Comparison of ENCODE assay signal across 1 cellular context in genomic region chr7:6026917-6027316, GRCh38.
TF ChIP-seq lines count a peak whose summit lies in the region.

No MANE protein-coding gene starts in this region.

TF ChIP-seq in WTC11, 78 proteins besides CTCF, POLR2A, EP300 and RAD21 (continued from another document):
- TF ChIP-seq PRDM15 (CRISPR knock-in tag; IDR thresholded peaks at IDR 0.05) (no peak), STAT6 (CRISPR knock-in tag; conservative IDR thresholded peaks at IDR 0.05; ENCODE audit: low read depth) (no peak), FOXP4 (CRISPR knock-in tag; IDR thresholded peaks at IDR 0.05) (no peak), ZNF263 (CRISPR knock-in tag; IDR thresholded peaks at IDR 0.05; ENCODE audit: low read depth) (no peak), JAZF1 (CRISPR knock-in tag; IDR thresholded peaks at IDR 0.05) (no peak), ELF4 (CRISPR knock-in tag; IDR thresholded peaks at IDR 0.05; ENCODE audit: low read depth) (no peak), ZNF219 (CRISPR knock-in tag; IDR thresholded peaks at IDR 0.05; ENCODE audit: borderline replicate concordance) (no peak), USF2 (CRISPR knock-in tag; IDR thresholded peaks at IDR 0.05) (no peak), CDX4 (CRISPR knock-in tag; IDR thresholded peaks at IDR 0.05; ENCODE audit: borderline replicate concordance) (no peak), RELA (CRISPR knock-in tag; IDR thresholded peaks at IDR 0.05; ENCODE audit: borderline replicate concordance) (no peak), E2F5 (CRISPR knock-in tag; IDR thresholded peaks at IDR 0.05) (no peak), MXD4 (CRISPR knock-in tag; IDR thresholded peaks at IDR 0.05; ENCODE audit: borderline replicate concordance) (no peak), SOX15 (CRISPR knock-in tag; IDR thresholded peaks at IDR 0.05) (no peak), ETV6 (CRISPR knock-in tag; IDR thresholded peaks at IDR 0.05) (no peak), HMGXB4 (CRISPR knock-in tag; IDR thresholded peaks at IDR 0.05) (no peak)
TF ChIP-seq in WTC11: peak in this region for 0.
